Comparison of ENCODE assay signal across 11 cellular contexts in genomic region chr6:47165918-47166317, GRCh38.
DNase-seq lines count a peak whose midpoint lies in the region; ATAC-seq and FAIRE-seq lines count a peak whose summit lies in the region.
"Had no signal": no experiment of that assay in that cellular context is flagged by ENCODE, and none has a peak within 500 bp of the region (broad histone marks: within the 10 kb centered on the region; RNA-seq: fewer than 3 reads in every experiment).

No MANE protein-coding gene starts in this region.

- H3K4me3 ChIP-seq in ACC112 (ENCODE audit: low read depth, low read length) (no peak overlapping the region), SJCRH30 (no peak overlapping the region)

- H3K9me3 ChIP-seq in SJCRH30 (replicated peaks), result no peaks in the 10 kb centered on the region

- peak; percentile 86 for FAIRE-seq in GM19239 (lab: Jason Lieb, UNC)
- FAIRE-seq: kidney had no signal

- DNase-seq in GM19239 (ENCODE audit: insufficient read length, low spot score) (no peak), NOMO-1 treated with dmso at 0.1 percent for 144 hours (lab: John Stamatoyannopoulos, UW; ENCODE audit: unreplicated experiment) (peak; percentile 48), SJCRH30 (no peak), T-helper 2 cell (no peak), inferior parietal cortex (ENCODE audit: extremely low spot score) (no peak)
- DNase-seq: effector CD4-positive, alpha-beta T cell; kidney; stimulated activated naive CD8-positive, alpha-beta T cell treated with anti-CD3 and anti-CD28 coated beads, Interleukin-15, Interleukin-2, amounts not matched to agents 100 U/mL and 50 U/mL, for 24 hours had no signal

- H3K79me2 ChIP-seq in ACC112 (ENCODE audit: control insufficient read depth, insufficient read depth, low read length, unreplicated experiment), result no peaks in the 10 kb centered on the region

- no peaks in the 10 kb centered on the region for H3K36me3 ChIP-seq in ACC112 (ENCODE audit: insufficient read depth, low read length)
- no peaks in the 10 kb centered on the region for H3K36me3 ChIP-seq in SJCRH30

- peaks cover 67% of the 10 kb centered on the region for H3K4me1 ChIP-seq in ACC112 (ENCODE audit: control insufficient read depth, insufficient read depth, low read length, unreplicated experiment)
- H3K4me1 ChIP-seq in SJCRH30, result peaks cover 10% of the 10 kb centered on the region

- peak overlapping the region; percentile 39 for H2AFZ ChIP-seq in ACC112 (ENCODE audit: low read length, unreplicated experiment)

- peak; percentile 83 for ATAC-seq in HG02938 (IDR thresholded peaks at IDR 0.05; ENCODE audit: unreplicated experiment)
- no peak for ATAC-seq in HG03457 (IDR thresholded peaks at IDR 0.05; ENCODE audit: unreplicated experiment)
- ATAC-seq: stimulated activated naive CD8-positive, alpha-beta T cell treated with anti-CD3 and anti-CD28 coated beads, Interleukin-15, Interleukin-2, amounts not matched to agents 100 U/mL and 50 U/mL, for 24 hours had no signal

- peak overlapping the region; percentile 48 for H3K27ac ChIP-seq in ACC112 (ENCODE audit: low read depth, low read length)
- H3K27ac ChIP-seq in SJCRH30, result no peak overlapping the region

- H3K27me3 ChIP-seq in ACC112 (ENCODE audit: insufficient read depth, low read length) (no peaks in the 10 kb centered on the region), SJCRH30 (no peaks in the 10 kb centered on the region)
